19 cellular contexts compared by ENCODE assay signal in genomic region chr4:612052-612748, GRCh38. TPM values are rescaled to one million over a fixed set of nuclear protein-coding genes. Genes with fewer than 3 reads are reported as not detected.
DNase-seq lines count a peak whose midpoint lies in the region; ATAC-seq and TF ChIP-seq lines count a peak whose summit lies in the region.
"Had no signal": no experiment of that assay in that cellular context is flagged by ENCODE, and none has a peak within 500 bp of the region (broad histone marks: within the 10 kb centered on the region; RNA-seq: fewer than 3 reads in every experiment).

No MANE protein-coding gene starts in this region.

- H3K4me3 ChIP-seq in endodermal cell (ENCODE audit: low read length): no peak overlapping the region
- H3K4me3 ChIP-seq: GM12878, GM23338, Peyer's patch had no signal

- no peak overlapping the region for H3K23ac ChIP-seq in H9 (ENCODE audit: insufficient read length, low read depth, low read length)

- H3K27ac Mint-ChIP-seq in activated CD8-positive, alpha-beta memory T cell treated with anti-CD3 and anti-CD28 coated beads, Interleukin-2, amount 10 ng/mL, durations not matched to agents 7 days and 5 days: no peak overlapping the region
- H3K27ac Mint-ChIP-seq in H9 (no peak overlapping the region), endodermal cell (no peak overlapping the region)
- H3K27ac Mint-ChIP-seq: CD4-positive, alpha-beta memory T cell; GM23338 had no signal

- H3K4me1 ChIP-seq in H9 (ENCODE audit: insufficient read depth, low read length) (no peaks in the 10 kb centered on the region), endodermal cell (ENCODE audit: control insufficient read depth, insufficient read depth, low read length) (no peaks in the 10 kb centered on the region)
- H3K4me1 ChIP-seq: Peyer's patch had no signal

- H2BK15ac ChIP-seq in H9 (ENCODE audit: low read depth, low read length): no peak overlapping the region

- H3K27ac ChIP-seq in H9 (ENCODE audit: insufficient read length, low read depth, low read length) (no peak overlapping the region), endodermal cell (ENCODE audit: low read depth, low read length) (no peak overlapping the region)
- H3K27ac ChIP-seq: 22Rv1, Peyer's patch had no signal

- H3K27me3 ChIP-seq in H9 (ENCODE audit: insufficient read depth, low read length) (no peaks in the 10 kb centered on the region; the same call in 1 of the 2 replicates), endodermal cell (ENCODE audit: control insufficient read depth, insufficient read depth, low read length, poor library complexity, severe bottlenecking) (no peaks in the 10 kb centered on the region)
- H3K27me3 ChIP-seq: Peyer's patch had no signal

- no peak overlapping the region for H4K91ac ChIP-seq in H9 (ENCODE audit: insufficient read length, low read depth, low read length)

- peaks cover 6% of the 10 kb centered on the region for H3K27me3 Mint-ChIP-seq in activated CD8-positive, alpha-beta memory T cell treated with anti-CD3 and anti-CD28 coated beads, Interleukin-2, amount 10 ng/mL, durations not matched to agents 7 days and 5 days
- H3K27me3 Mint-ChIP-seq in H9 (ENCODE audit: low read depth) (peaks cover 55% of the 10 kb centered on the region), endodermal cell (ENCODE audit: insufficient read depth) (peaks cover 19% of the 10 kb centered on the region)

- peak overlapping the region; percentile 25; the same call in 1 of the 2 replicates for H3K14ac ChIP-seq in H9 (ENCODE audit: insufficient read depth, low read length)

- H3K9me3 ChIP-seq in H9 (ENCODE audit: control insufficient read depth, low read depth, low read length): no peaks in the 10 kb centered on the region
- H3K9me3 ChIP-seq in endodermal cell (ENCODE audit: control insufficient read depth, low read length): no peaks in the 10 kb centered on the region
- H3K9me3 ChIP-seq: Peyer's patch had no signal

- peaks cover 4% of the 10 kb centered on the region for H3K9me3 Mint-ChIP-seq in activated CD8-positive, alpha-beta memory T cell treated with anti-CD3 and anti-CD28 coated beads, Interleukin-2, amount 10 ng/mL, durations not matched to agents 7 days and 5 days (ENCODE audit: low read depth)
- peaks cover 4 to 5% of the 10 kb centered on the region in 2 experiments; a peak in 3 of 5 replicates for H3K9me3 Mint-ChIP-seq in H9
- H3K9me3 Mint-ChIP-seq in endodermal cell: no peaks in the 10 kb centered on the region
- H3K9me3 Mint-ChIP-seq: GM23338 had no signal

- DNase-seq in activated CD8-positive, alpha-beta memory T cell treated with anti-CD3 and anti-CD28 coated beads, Interleukin-2, amount 50 U/mL, for 48 hours: peak; percentile 37
- DNase-seq in activated CD8-positive, alpha-beta memory T cell treated with anti-CD3 and anti-CD28 coated beads, Interleukin-2, amount 10 ng/mL, durations not matched to agents 7 days and 5 days: no peak
- DNase-seq in H9 (no peak), endodermal cell (peak; percentile 20), sciatic nerve (ENCODE audit: low spot score) (peak; percentile 34), DMS114 treated with DMSO at 0.1 percent for 48 hours (lab: John Stamatoyannopoulos, UW; ENCODE audit: unreplicated experiment) (no peak), T-helper 9 cell (no peak), NCI-H526 (lab: John Stamatoyannopoulos, UW) (no peak)
- DNase-seq: CD4-positive, alpha-beta memory T cell; EL; MM.1S; NCI-H1092 treated with DMSO at 0.1 percent for 48 hours; NCI-H2171 had no signal

- intact Hi-C loops in sciatic nerve (cut with DNase I): no loop called here

- no CpG with 5 or more reads among the region's 22 CpGs for WGBS in H9 (ENCODE audit: extremely low coverage, insufficient read length, low lambda C conversion rate)
- WGBS in endodermal cell (ENCODE audit: insufficient coverage in 1 of 2, insufficient read length in 1 of 2), 2 experiments: 90 to 97% methylated on average over 16 to 22 of the region's 22 CpGs

- CTCF ChIA-PET in activated CD8-positive, alpha-beta memory T cell treated with anti-CD3 and anti-CD28 coated beads, Interleukin-2, amount 10 ng/mL, durations not matched to agents 7 days and 5 days (lab: Charles Lee): interaction anchor here (0.7 kb wide), 1 partner anchor 9 kb away, joined by 3 read pairs; no protein-coding TSS in a partner anchor

- ATAC-seq in activated CD8-positive, alpha-beta memory T cell treated with anti-CD3 and anti-CD28 coated beads, Interleukin-2, amount 10 ng/mL, durations not matched to agents 7 days and 5 days: no peak
- no peak for ATAC-seq in sciatic nerve
- ATAC-seq: GM12878, GM23338, Right ventricle myocardium inferior had no signal

- H3K4me2 ChIP-seq in H9 (ENCODE audit: insufficient read depth, insufficient read length, low read length): no peak overlapping the region
- H3K4me2 ChIP-seq: GM23338 had no signal

- no peak overlapping the region for H3K4me3 Mint-ChIP-seq in activated CD8-positive, alpha-beta memory T cell treated with anti-CD3 and anti-CD28 coated beads, Interleukin-2, amount 10 ng/mL, durations not matched to agents 7 days and 5 days
- H3K4me3 Mint-ChIP-seq in H9 (no peak overlapping the region), endodermal cell (no peak overlapping the region)
- H3K4me3 Mint-ChIP-seq: CD4-positive, alpha-beta memory T cell; GM23338 had no signal

- H2BK5ac ChIP-seq in H9 (ENCODE audit: insufficient read length, low read length): no peak overlapping the region

- H4K5ac ChIP-seq in H9 (ENCODE audit: insufficient read length, low read depth, low read length): no peak overlapping the region

- H3K9ac ChIP-seq in H9 (ENCODE audit: extremely low read depth, insufficient read length, low read length): no peak overlapping the region
- H3K9ac ChIP-seq in endodermal cell (ENCODE audit: extremely low read depth, low read length, poor library complexity, severe bottlenecking): no peak overlapping the region

- no peak overlapping the region for H2BK20ac ChIP-seq in H9 (ENCODE audit: low read depth, low read length, poor library complexity, severe bottlenecking)

- H3T11ph ChIP-seq in H9 (ENCODE audit: low read length): no peak overlapping the region

- H3K79me1 ChIP-seq in H9 (ENCODE audit: insufficient read depth, low read depth, low read length, poor library complexity, severe bottlenecking): no peaks in the 10 kb centered on the region

- H3K56ac ChIP-seq in H9 (ENCODE audit: insufficient read length, low read depth, low read length): no peak overlapping the region

- H3K23me2 ChIP-seq in H9 (ENCODE audit: insufficient read length, low read depth, low read length, poor library complexity, severe bottlenecking): no peaks in the 10 kb centered on the region

- no peak overlapping the region for H3K4ac ChIP-seq in H9 (ENCODE audit: low read depth, low read length)

- no peaks in the 10 kb centered on the region for H3K36me3 ChIP-seq in endodermal cell (ENCODE audit: control insufficient read depth, insufficient read depth, low read length)
- H3K36me3 ChIP-seq: Peyer's patch had no signal

- H2AFZ ChIP-seq in H9 (ENCODE audit: low read length): no peak overlapping the region
- H2AFZ ChIP-seq: GM23338 had no signal

- no peak overlapping the region for H2BK120ac ChIP-seq in H9 (ENCODE audit: low read depth, low read length, poor library complexity, severe bottlenecking)

- no peak overlapping the region for H3K18ac ChIP-seq in H9 (ENCODE audit: insufficient read length, low read depth, low read length)

- no peak overlapping the region for H4K8ac ChIP-seq in H9 (replicated peaks; ENCODE audit: insufficient read length, low read depth, low read length)

- no peaks in the 10 kb centered on the region for H4K20me1 ChIP-seq in H9 (ENCODE audit: control insufficient read depth, insufficient read depth, insufficient read length)

- H2AK5ac ChIP-seq in H9 (ENCODE audit: insufficient read length, low read length): no peak overlapping the region

- no peaks in the 10 kb centered on the region; the same call in 1 of the 2 replicates for H3K79me2 ChIP-seq in H9 (ENCODE audit: insufficient read depth, low read length)

- TF ChIP-seq CTCF in H9 (conservative IDR thresholded peaks at IDR 0.05) (no peak), endodermal cell (conservative IDR thresholded peaks at IDR 0.05) (no peak)

- no peaks in the 10 kb centered on the region for H3K36me3 Mint-ChIP-seq in activated CD8-positive, alpha-beta memory T cell treated with anti-CD3 and anti-CD28 coated beads, Interleukin-2, amount 10 ng/mL, durations not matched to agents 7 days and 5 days
- H3K36me3 Mint-ChIP-seq in H9 (ENCODE audit: insufficient read depth in 1 of 3, low read depth in 3 of 3): no peaks in the 10 kb centered on the region
- H3K36me3 Mint-ChIP-seq in endodermal cell (ENCODE audit: low read depth): no peaks in the 10 kb centered on the region
- H3K36me3 Mint-ChIP-seq: CD4-positive, alpha-beta memory T cell had no signal

- no peak overlapping the region for H2BK12ac ChIP-seq in H9 (ENCODE audit: insufficient read length, low read depth, low read length)

- no peaks in the 10 kb centered on the region for H3K4me1 Mint-ChIP-seq in activated CD8-positive, alpha-beta memory T cell treated with anti-CD3 and anti-CD28 coated beads, Interleukin-2, amount 10 ng/mL, durations not matched to agents 7 days and 5 days
- H3K4me1 Mint-ChIP-seq in H9 (no peaks in the 10 kb centered on the region), endodermal cell (no peaks in the 10 kb centered on the region)

RNA-seq across cellular contexts. Expression of gene PDE6B, which starts 13.2 kb away (rescaled TPM):
- total RNA-seq in activated CD8-positive, alpha-beta memory T cell treated with anti-CD3 and anti-CD28 coated beads, Interleukin-2, amount 10 ng/mL, durations not matched to agents 7 days and 5 days: 10 to 100 TPM; 10.0 to 14.6 TPM
- total RNA-seq in H9 (2021) (10.2 and 10.8 TPM in 2 replicates), endodermal cell (10 to 100 TPM; 12.4 to 14.6 TPM), sciatic nerve (2.5 TPM)
- polyA plus RNA-seq in endodermal cell (2013, experiment 1 of 2): 5.0 TPM
- polyA plus RNA-seq in endodermal cell (2013, experiment 2 of 2): 2.4 TPM

RNA-seq across cellular contexts. Expression of gene TMEM271, which starts 36.1 kb away (rescaled TPM):
- not detected for total RNA-seq in activated CD8-positive, alpha-beta memory T cell treated with anti-CD3 and anti-CD28 coated beads, Interleukin-2, amount 10 ng/mL, durations not matched to agents 7 days and 5 days
- total RNA-seq in H9 (2021) (0.09 TPM in 1 of 2 replicates, not detected in the other), endodermal cell (not detected), sciatic nerve (not detected)
- polyA plus RNA-seq in endodermal cell (2013, experiment 1 of 2): not detected
- polyA plus RNA-seq in endodermal cell (2013, experiment 2 of 2): not detected
- total RNA-seq: CD4-positive, alpha-beta memory T cell; GM12878; GM23338; LHCN-M2; Peyer's patch; Right ventricle myocardium inferior had no signal
- polyA plus RNA-seq: CD4-positive, alpha-beta memory T cell; GM12878 had no signal

Comparison
In these comparisons a context has a peak if more than half of its experiments do, and no peak if none do; other contexts are left out.
1. DNase-seq: peak in activated CD8-positive, alpha-beta memory T cell treated with anti-CD3 and anti-CD28 coated beads, Interleukin-2, amount 50 U/mL, for 48 hours (single experiment), endodermal cell (single experiment) and sciatic nerve (single experiment); none in activated CD8-positive, alpha-beta memory T cell treated with anti-CD3 and anti-CD28 coated beads, Interleukin-2, amount 10 ng/mL, durations not matched to agents 7 days and 5 days (single experiment), H9 (single experiment), DMS114 treated with DMSO at 0.1 percent for 48 hours (single experiment), T-helper 9 cell (single experiment) and NCI-H526 (0 of 2).